Comparison of ENCODE assay signal across 1 cellular context in the genomic region with DNA sequence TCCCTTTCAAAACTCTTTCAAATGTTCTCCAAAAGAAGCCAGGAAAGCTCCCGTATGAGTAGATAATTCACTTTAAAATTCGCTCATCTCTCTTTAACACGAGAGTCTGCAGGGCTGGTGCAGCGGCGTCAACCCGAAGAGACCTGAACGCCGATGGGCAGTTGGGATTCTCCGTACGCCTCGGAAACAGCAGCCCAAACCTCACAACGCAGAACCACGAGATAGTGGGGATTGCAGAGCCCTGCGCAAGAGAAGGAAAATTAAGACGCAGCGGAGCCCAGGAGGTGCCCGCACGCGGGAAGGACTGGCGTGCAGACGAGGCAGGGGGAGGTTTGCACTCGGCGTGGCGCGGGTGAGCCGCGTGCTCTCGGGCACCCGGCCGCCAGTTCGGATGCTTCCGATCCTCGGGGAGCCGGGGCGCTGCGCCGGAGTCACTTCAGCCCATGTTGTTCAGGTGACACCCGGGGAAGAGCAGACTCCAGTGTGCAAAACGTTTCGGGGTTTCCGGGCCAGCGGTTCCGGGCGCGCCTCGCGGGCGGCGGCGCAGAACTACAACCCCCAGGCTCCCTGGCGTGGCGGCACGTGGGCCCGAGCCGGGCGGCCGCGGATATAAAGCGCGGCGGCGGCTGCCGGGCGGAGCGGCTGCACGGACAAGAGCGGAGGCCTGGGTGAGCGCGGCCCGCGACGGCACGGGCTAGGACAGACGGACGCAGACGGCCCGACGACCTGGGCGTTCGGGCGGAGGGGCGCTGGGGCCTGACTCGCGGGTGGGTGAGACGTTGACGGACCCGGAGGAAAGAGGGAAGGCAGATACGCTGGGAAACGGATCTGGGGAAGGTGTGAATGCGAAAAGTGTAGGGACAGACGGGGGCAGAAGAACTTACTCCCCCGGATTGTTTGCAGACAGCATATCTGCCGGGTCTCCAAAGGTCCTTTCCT.
TF ChIP-seq lines count a peak whose summit lies in the region.

A gene with protein sequence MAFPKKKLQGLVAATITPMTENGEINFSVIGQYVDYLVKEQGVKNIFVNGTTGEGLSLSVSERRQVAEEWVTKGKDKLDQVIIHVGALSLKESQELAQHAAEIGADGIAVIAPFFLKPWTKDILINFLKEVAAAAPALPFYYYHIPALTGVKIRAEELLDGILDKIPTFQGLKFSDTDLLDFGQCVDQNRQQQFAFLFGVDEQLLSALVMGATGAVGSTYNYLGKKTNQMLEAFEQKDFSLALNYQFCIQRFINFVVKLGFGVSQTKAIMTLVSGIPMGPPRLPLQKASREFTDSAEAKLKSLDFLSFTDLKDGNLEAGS (plus strand): TSS at position 636 of the 939 bp plus-strand sequence. CDS start 4,599 bp downstream, outside the sequence.

TF ChIP-seq in WTC11, 78 proteins besides CTCF, POLR2A, EP300 and RAD21 (continued from another document and continues in another):
- TF ChIP-seq, protein P1, sequence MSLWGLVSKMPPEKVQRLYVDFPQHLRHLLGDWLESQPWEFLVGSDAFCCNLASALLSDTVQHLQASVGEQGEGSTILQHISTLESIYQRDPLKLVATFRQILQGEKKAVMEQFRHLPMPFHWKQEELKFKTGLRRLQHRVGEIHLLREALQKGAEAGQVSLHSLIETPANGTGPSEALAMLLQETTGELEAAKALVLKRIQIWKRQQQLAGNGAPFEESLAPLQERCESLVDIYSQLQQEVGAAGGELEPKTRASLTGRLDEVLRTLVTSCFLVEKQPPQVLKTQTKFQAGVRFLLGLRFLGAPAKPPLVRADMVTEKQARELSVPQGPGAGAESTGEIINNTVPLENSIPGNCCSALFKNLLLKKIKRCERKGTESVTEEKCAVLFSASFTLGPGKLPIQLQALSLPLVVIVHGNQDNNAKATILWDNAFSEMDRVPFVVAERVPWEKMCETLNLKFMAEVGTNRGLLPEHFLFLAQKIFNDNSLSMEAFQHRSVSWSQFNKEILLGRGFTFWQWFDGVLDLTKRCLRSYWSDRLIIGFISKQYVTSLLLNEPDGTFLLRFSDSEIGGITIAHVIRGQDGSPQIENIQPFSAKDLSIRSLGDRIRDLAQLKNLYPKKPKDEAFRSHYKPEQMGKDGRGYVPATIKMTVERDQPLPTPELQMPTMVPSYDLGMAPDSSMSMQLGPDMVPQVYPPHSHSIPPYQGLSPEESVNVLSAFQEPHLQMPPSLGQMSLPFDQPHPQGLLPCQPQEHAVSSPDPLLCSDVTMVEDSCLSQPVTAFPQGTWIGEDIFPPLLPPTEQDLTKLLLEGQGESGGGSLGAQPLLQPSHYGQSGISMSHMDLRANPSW (CRISPR knock-in tag; conservative IDR thresholded peaks at IDR 0.05; ENCODE audit: low read depth), result no peak
- TF ChIP-seq GABPB1 (CRISPR knock-in tag; IDR thresholded peaks at IDR 0.05) (peak; percentile 37; the same call in 1 of the 2 replicates), SOX15 (CRISPR knock-in tag; IDR thresholded peaks at IDR 0.05) (no peak), MYBL2 (CRISPR knock-in tag; IDR thresholded peaks at IDR 0.05) (peak; percentile 96), ZNF423 (CRISPR knock-in tag; IDR thresholded peaks at IDR 0.05) (no peak), ZNF396 (CRISPR knock-in tag; IDR thresholded peaks at IDR 0.05; ENCODE audit: borderline replicate concordance) (no peak), JAZF1 (CRISPR knock-in tag; IDR thresholded peaks at IDR 0.05) (no peak), NFE2L1 (CRISPR knock-in tag; IDR thresholded peaks at IDR 0.05) (peak; percentile 75; the same call in 1 of the 2 replicates), TP53 (CRISPR knock-in tag; IDR thresholded peaks at IDR 0.05) (no peak), RORB (CRISPR knock-in tag; IDR thresholded peaks at IDR 0.05) (no peak), ZNF121 (CRISPR knock-in tag; IDR thresholded peaks at IDR 0.05) (no peak), ZNF671 (CRISPR knock-in tag; IDR thresholded peaks at IDR 0.05) (no peak), KAT7 (CRISPR knock-in tag; IDR thresholded peaks at IDR 0.05; ENCODE audit: borderline replicate concordance) (peak; percentile 96; the same call in 1 of the 2 replicates), CREB1 (CRISPR knock-in tag; IDR thresholded peaks at IDR 0.05) (peak; percentile 59), ESRRA (CRISPR knock-in tag; IDR thresholded peaks at IDR 0.05; ENCODE audit: borderline replicate concordance) (0 out of 2 replicates have a peak, but pooled peaks have one; percentile 53), TEAD4 (CRISPR knock-in tag; IDR thresholded peaks at IDR 0.05) (no peak; the same call in 1 of the 2 replicates), ZNF219 (CRISPR knock-in tag; IDR thresholded peaks at IDR 0.05; ENCODE audit: borderline replicate concordance) (no peak; the same call in 1 of the 2 replicates), ZNF416 (CRISPR knock-in tag; IDR thresholded peaks at IDR 0.05) (no peak), RELA (CRISPR knock-in tag; IDR thresholded peaks at IDR 0.05; ENCODE audit: borderline replicate concordance) (peak; percentile 91; the same call in 1 of the 2 replicates), PRRX2 (CRISPR knock-in tag; IDR thresholded peaks at IDR 0.05) (no peak), IRF2 (CRISPR knock-in tag; IDR thresholded peaks at IDR 0.05; ENCODE audit: borderline replicate concordance, low read depth) (peak; percentile 65; the same call in 1 of the 2 replicates), GTF2I (CRISPR knock-in tag; conservative IDR thresholded peaks at IDR 0.05) (no peak), TEAD1 (CRISPR knock-in tag; IDR thresholded peaks at IDR 0.05) (peak; percentile 81), ETV6 (CRISPR knock-in tag; IDR thresholded peaks at IDR 0.05) (peak; percentile 85), ZNF138 (CRISPR knock-in tag; conservative IDR thresholded peaks at IDR 0.05) (no peak), SMAD3 (CRISPR knock-in tag; IDR thresholded peaks at IDR 0.05; ENCODE audit: borderline replicate concordance) (0 out of 2 replicates have a peak, but pooled peaks have one; percentile 5), OVOL2 (CRISPR knock-in tag; IDR thresholded peaks at IDR 0.05; ENCODE audit: borderline replicate concordance) (no peak), HMGA2 (CRISPR knock-in tag; IDR thresholded peaks at IDR 0.05) (no peak), ZBTB21 (CRISPR knock-in tag; IDR thresholded peaks at IDR 0.05; ENCODE audit: borderline replicate concordance) (no peak)
- TF ChIP-seq, protein P2, sequence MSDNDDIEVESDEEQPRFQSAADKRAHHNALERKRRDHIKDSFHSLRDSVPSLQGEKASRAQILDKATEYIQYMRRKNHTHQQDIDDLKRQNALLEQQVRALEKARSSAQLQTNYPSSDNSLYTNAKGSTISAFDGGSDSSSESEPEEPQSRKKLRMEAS (CRISPR knock-in tag; IDR thresholded peaks at IDR 0.05), result peak; percentile 97
- TF ChIP-seq, protein P3, sequence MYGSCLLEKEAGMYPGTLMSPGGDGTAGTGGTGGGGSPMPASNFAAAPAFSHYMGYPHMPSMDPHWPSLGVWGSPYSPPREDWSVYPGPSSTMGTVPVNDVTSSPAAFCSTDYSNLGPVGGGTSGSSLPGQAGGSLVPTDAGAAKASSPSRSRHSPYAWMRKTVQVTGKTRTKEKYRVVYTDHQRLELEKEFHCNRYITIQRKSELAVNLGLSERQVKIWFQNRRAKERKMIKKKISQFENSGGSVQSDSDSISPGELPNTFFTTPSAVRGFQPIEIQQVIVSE (CRISPR knock-in tag; IDR thresholded peaks at IDR 0.05; ENCODE audit: borderline replicate concordance), result no peak
- TF ChIP-seq, protein P4, sequence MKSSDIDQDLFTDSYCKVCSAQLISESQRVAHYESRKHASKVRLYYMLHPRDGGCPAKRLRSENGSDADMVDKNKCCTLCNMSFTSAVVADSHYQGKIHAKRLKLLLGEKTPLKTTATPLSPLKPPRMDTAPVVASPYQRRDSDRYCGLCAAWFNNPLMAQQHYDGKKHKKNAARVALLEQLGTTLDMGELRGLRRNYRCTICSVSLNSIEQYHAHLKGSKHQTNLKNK (CRISPR knock-in tag; IDR thresholded peaks at IDR 0.05), result no peak
- TF ChIP-seq, protein P5, sequence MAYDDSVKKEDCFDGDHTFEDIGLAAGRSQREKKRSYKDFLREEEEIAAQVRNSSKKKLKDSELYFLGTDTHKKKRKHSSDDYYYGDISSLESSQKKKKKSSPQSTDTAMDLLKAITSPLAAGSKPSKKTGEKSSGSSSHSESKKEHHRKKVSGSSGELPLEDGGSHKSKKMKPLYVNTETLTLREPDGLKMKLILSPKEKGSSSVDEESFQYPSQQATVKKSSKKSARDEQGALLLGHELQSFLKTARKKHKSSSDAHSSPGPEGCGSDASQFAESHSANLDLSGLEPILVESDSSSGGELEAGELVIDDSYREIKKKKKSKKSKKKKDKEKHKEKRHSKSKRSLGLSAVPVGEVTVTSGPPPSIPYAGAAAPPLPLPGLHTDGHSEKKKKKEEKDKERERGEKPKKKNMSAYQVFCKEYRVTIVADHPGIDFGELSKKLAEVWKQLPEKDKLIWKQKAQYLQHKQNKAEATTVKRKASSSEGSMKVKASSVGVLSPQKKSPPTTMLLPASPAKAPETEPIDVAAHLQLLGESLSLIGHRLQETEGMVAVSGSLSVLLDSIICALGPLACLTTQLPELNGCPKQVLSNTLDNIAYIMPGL (CRISPR knock-in tag; IDR thresholded peaks at IDR 0.05), result peak; percentile 69; the same call in 1 of the 2 replicates
- TF ChIP-seq, protein P6, sequence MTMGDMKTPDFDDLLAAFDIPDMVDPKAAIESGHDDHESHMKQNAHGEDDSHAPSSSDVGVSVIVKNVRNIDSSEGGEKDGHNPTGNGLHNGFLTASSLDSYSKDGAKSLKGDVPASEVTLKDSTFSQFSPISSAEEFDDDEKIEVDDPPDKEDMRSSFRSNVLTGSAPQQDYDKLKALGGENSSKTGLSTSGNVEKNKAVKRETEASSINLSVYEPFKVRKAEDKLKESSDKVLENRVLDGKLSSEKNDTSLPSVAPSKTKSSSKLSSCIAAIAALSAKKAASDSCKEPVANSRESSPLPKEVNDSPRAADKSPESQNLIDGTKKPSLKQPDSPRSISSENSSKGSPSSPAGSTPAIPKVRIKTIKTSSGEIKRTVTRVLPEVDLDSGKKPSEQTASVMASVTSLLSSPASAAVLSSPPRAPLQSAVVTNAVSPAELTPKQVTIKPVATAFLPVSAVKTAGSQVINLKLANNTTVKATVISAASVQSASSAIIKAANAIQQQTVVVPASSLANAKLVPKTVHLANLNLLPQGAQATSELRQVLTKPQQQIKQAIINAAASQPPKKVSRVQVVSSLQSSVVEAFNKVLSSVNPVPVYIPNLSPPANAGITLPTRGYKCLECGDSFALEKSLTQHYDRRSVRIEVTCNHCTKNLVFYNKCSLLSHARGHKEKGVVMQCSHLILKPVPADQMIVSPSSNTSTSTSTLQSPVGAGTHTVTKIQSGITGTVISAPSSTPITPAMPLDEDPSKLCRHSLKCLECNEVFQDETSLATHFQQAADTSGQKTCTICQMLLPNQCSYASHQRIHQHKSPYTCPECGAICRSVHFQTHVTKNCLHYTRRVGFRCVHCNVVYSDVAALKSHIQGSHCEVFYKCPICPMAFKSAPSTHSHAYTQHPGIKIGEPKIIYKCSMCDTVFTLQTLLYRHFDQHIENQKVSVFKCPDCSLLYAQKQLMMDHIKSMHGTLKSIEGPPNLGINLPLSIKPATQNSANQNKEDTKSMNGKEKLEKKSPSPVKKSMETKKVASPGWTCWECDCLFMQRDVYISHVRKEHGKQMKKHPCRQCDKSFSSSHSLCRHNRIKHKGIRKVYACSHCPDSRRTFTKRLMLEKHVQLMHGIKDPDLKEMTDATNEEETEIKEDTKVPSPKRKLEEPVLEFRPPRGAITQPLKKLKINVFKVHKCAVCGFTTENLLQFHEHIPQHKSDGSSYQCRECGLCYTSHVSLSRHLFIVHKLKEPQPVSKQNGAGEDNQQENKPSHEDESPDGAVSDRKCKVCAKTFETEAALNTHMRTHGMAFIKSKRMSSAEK (CRISPR knock-in tag; IDR thresholded peaks at IDR 0.05; ENCODE audit: borderline replicate concordance), result no peak
- TF ChIP-seq, protein P7, sequence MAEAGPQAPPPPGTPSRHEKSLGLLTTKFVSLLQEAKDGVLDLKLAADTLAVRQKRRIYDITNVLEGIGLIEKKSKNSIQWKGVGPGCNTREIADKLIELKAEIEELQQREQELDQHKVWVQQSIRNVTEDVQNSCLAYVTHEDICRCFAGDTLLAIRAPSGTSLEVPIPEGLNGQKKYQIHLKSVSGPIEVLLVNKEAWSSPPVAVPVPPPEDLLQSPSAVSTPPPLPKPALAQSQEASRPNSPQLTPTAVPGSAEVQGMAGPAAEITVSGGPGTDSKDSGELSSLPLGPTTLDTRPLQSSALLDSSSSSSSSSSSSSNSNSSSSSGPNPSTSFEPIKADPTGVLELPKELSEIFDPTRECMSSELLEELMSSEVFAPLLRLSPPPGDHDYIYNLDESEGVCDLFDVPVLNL (CRISPR knock-in tag; IDR thresholded peaks at IDR 0.05; ENCODE audit: borderline replicate concordance, low read depth), result peak; percentile 73; the same call in 1 of the 2 replicates
- TF ChIP-seq, protein P8, sequence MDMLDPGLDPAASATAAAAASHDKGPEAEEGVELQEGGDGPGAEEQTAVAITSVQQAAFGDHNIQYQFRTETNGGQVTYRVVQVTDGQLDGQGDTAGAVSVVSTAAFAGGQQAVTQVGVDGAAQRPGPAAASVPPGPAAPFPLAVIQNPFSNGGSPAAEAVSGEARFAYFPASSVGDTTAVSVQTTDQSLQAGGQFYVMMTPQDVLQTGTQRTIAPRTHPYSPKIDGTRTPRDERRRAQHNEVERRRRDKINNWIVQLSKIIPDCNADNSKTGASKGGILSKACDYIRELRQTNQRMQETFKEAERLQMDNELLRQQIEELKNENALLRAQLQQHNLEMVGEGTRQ (CRISPR knock-in tag; IDR thresholded peaks at IDR 0.05), result peak; percentile 98
- TF ChIP-seq, protein P9, sequence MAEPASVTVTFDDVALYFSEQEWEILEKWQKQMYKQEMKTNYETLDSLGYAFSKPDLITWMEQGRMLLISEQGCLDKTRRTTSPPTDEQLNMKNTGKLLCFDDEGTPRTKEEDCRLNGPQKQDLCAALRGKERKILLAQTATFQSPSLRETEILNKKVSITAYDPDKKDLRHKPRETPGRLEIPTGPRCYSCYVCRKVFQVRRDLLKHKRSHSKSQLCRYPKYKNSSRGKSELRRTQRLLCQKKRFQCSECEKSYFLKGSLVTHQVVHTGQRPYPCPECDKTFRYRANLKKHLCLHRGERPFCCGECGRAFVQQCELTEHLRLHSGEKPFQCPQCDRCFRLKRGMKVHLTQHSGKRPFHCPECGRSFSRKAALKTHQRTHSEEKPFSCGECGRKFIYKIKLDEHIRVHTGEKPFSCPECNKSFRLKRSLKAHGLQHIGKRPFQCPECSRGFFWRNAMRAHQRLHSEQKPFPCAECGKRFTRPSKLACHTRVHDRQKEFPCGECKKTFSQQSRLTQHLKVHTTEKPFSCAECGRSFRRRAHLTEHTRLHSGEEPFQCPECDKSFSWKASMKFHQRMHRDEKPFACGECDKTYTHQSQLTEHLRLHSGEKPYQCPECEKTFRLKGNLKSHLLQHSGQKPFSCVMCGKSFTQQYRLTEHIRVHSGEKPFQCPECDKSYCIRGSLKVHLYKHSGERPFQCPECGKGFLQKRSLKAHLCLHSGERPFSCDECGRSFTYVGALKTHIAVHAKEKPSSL (CRISPR knock-in tag; conservative IDR thresholded peaks at IDR 0.05), result no peak
- TF ChIP-seq, protein P10, sequence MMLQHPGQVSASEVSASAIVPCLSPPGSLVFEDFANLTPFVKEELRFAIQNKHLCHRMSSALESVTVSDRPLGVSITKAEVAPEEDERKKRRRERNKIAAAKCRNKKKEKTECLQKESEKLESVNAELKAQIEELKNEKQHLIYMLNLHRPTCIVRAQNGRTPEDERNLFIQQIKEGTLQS (CRISPR knock-in tag; conservative IDR thresholded peaks at IDR 0.05), result no peak
- TF ChIP-seq, protein P11, sequence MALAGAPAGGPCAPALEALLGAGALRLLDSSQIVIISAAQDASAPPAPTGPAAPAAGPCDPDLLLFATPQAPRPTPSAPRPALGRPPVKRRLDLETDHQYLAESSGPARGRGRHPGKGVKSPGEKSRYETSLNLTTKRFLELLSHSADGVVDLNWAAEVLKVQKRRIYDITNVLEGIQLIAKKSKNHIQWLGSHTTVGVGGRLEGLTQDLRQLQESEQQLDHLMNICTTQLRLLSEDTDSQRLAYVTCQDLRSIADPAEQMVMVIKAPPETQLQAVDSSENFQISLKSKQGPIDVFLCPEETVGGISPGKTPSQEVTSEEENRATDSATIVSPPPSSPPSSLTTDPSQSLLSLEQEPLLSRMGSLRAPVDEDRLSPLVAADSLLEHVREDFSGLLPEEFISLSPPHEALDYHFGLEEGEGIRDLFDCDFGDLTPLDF (CRISPR knock-in tag; IDR thresholded peaks at IDR 0.05), result no peak
